ENCODE assay signal across 8 cellular contexts in the genomic region with DNA sequence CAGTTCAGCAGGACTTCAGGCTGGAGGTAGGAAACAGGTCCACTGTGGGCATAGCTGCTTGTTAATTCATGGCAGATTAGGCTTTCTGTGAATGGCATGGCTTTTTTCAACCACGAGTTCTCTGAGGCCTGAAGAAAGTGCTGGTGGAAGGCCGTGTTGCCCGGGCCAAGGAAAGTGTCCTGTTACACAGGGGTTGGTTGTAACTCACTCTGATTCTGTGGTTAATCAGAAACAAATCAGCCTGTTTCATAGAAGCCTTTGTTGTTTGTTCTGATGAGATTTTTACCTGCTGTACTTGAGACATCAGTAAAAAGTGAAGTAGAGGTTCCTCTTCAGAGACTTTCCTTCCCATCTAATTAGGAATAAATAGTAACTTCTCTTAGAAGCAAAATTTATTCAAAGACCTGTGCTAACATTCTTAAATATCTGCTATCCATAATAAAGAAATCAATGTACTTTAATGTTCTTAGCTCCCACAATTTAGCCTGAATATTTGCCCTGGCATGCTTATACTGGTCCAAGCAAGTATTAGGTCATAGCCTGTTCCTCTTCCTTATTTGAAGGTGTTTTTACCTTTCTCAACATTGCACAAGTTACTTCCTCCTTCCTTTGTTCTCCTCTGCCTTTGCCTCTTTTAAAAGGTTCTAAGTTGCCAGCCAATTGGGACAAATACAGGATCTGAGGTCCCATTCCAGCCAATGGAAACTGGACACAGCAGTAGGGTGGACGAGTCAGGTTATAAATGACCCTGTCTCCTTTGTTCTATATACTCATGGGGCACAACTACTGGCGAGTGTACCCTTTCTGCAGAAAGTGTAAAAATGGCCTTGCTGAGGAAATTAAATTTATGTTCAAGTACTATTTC. TPM values are rescaled to one million over a fixed set of nuclear protein-coding genes. Genes with fewer than 3 reads are reported as not detected.
DNase-seq lines count a peak whose midpoint lies in the region; ATAC-seq and TF ChIP-seq lines count a peak whose summit lies in the region.
"Not testable (repeated sequence)": the region's sequence is repeated elsewhere in the genome, so short reads cannot be mapped to it uniquely, and the experiment has no call there.

No MANE protein-coding gene starts in this region.

- H3K27ac Mint-ChIP-seq in CD4-positive, alpha-beta T cell: peak overlapping the region; percentile 61
- H3K27ac Mint-ChIP-seq in T-cell: peak overlapping the region; percentile 34 to 63
- H3K27ac Mint-ChIP-seq in activated naive CD8-positive, alpha-beta T cell treated with anti-CD3 and anti-CD28 coated beads, Interleukin-2, amount 10 ng/mL, durations not matched to agents 7 days and 5 days: peak overlapping the region; percentile 60

- peaks cover 73% of the 10 kb centered on the region for H3K36me3 Mint-ChIP-seq in CD4-positive, alpha-beta T cell (ENCODE audit: low read depth)
- peaks cover 50% of the 10 kb centered on the region for H3K36me3 Mint-ChIP-seq in T-cell
- H3K36me3 Mint-ChIP-seq in activated naive CD8-positive, alpha-beta T cell treated with anti-CD3 and anti-CD28 coated beads, Interleukin-2, amount 10 ng/mL, durations not matched to agents 7 days and 5 days: peaks cover 72% of the 10 kb centered on the region

- not testable (repeated sequence) for H3K27me3 ChIP-seq in CD4-positive, alpha-beta T cell (ENCODE audit: control insufficient read depth, insufficient read depth, low read length); dorsolateral prefrontal cortex; left ventricle myocardium inferior (ENCODE audit: low read depth); mucosa of rectum (ENCODE audit: control insufficient read depth in 2 of 2, insufficient read depth in 2 of 2, low read length in 2 of 2); rectal smooth muscle tissue (ENCODE audit: control insufficient read depth, insufficient read depth, low read length); thymus (ENCODE audit: control insufficient read depth, insufficient read depth)

- H3K9me3 Mint-ChIP-seq in CD4-positive, alpha-beta T cell; T-cell; activated naive CD8-positive, alpha-beta T cell treated with anti-CD3 and anti-CD28 coated beads, Interleukin-2, amount 10 ng/mL, durations not matched to agents 7 days and 5 days: not testable (repeated sequence)

- not testable (repeated sequence) for H3K9me3 ChIP-seq in CD4-positive, alpha-beta T cell (ENCODE audit: control insufficient read depth, low read length); left ventricle myocardium inferior (replicated peaks); mucosa of rectum (ENCODE audit: control insufficient read depth in 2 of 2, low read length in 2 of 2); thymus (ENCODE audit: control insufficient read depth)

- H3K36me3 ChIP-seq in left ventricle myocardium inferior; rectal smooth muscle tissue (ENCODE audit: control insufficient read depth, insufficient read depth, low read length): not testable (repeated sequence)
- H3K36me3 ChIP-seq in mucosa of rectum (ENCODE audit: control insufficient read depth in 2 of 2, insufficient read depth in 2 of 2, low read length in 2 of 2): peaks cover 11 to 15% of the 10 kb centered on the region in 2 donors
- H3K36me3 ChIP-seq in thymus (ENCODE audit: control insufficient read depth, insufficient read depth): peaks cover 22% of the 10 kb centered on the region

- not testable (repeated sequence) for H3K27me3 Mint-ChIP-seq in CD4-positive, alpha-beta T cell; T-cell; activated naive CD8-positive, alpha-beta T cell treated with anti-CD3 and anti-CD28 coated beads, Interleukin-2, amount 10 ng/mL, durations not matched to agents 7 days and 5 days

- peaks cover 86% of the 10 kb centered on the region for H3K4me1 ChIP-seq in left ventricle myocardium inferior
- H3K4me1 ChIP-seq in mucosa of rectum (ENCODE audit: control insufficient read depth in 2 of 2, insufficient read depth in 2 of 2, low read length in 2 of 2): peaks cover 10 to 21% of the 10 kb centered on the region in 2 donors
- peaks cover 11% of the 10 kb centered on the region for H3K4me1 ChIP-seq in rectal smooth muscle tissue (ENCODE audit: control insufficient read depth, insufficient read depth, low read length)
- H3K4me1 ChIP-seq in thymus (ENCODE audit: control insufficient read depth, insufficient read depth, low read length): not testable (repeated sequence)

- POLR2A ChIA-PET in CD4-positive, alpha-beta T cell (lab: Charles Lee): interaction anchor here (1.1 kb wide), 1 partner anchor 10 kb away, joined by 5 read pairs; no protein-coding TSS in a partner anchor
- POLR2A ChIA-PET in T-cell (lab: Charles Lee); activated naive CD8-positive, alpha-beta T cell treated with anti-CD3 and anti-CD28 coated beads, Interleukin-2, amount 10 ng/mL, durations not matched to agents 7 days and 5 days (lab: Charles Lee): not testable (repeated sequence)

- H3K27ac ChIP-seq in CD4-positive, alpha-beta T cell (ENCODE audit: low read depth, low read length): not testable (repeated sequence)
- peak overlapping the region in 58 of 59 donors; percentile 19 to 91 (median 76) for H3K27ac ChIP-seq in dorsolateral prefrontal cortex
- H3K27ac ChIP-seq in left ventricle myocardium inferior (replicated peaks): peak overlapping the region; percentile 99
- H3K27ac ChIP-seq in mucosa of rectum (ENCODE audit: low read depth in 2 of 2, low read length in 2 of 2): peak overlapping the region; percentile 3 to 41
- peak overlapping the region; percentile 25 for H3K27ac ChIP-seq in rectal smooth muscle tissue (ENCODE audit: low read depth, low read length)
- peak overlapping the region; percentile 69 for H3K27ac ChIP-seq in thymus (ENCODE audit: low read depth)

- WGBS in thymus: 95% methylated on average over 5 of the region's 5 CpGs

- H3K4me3 Mint-ChIP-seq in CD4-positive, alpha-beta T cell; T-cell; activated naive CD8-positive, alpha-beta T cell treated with anti-CD3 and anti-CD28 coated beads, Interleukin-2, amount 10 ng/mL, durations not matched to agents 7 days and 5 days: not testable (repeated sequence)

- CTCF ChIA-PET in CD4-positive, alpha-beta T cell (lab: Charles Lee): not testable (repeated sequence)
- CTCF ChIA-PET in T-cell (lab: Charles Lee): interaction anchor here in 1 of 2 donors (0.7 kb wide), 1 partner anchor 120 kb away, joined by 7 read pairs; no protein-coding TSS in a partner anchor

- peak overlapping the region in 1 of 2 donors; percentile 17 for H3K9ac ChIP-seq in mucosa of rectum (ENCODE audit: low read depth in 1 of 2, low read length in 2 of 2)
- not testable (repeated sequence) for H3K9ac ChIP-seq in rectal smooth muscle tissue (ENCODE audit: low read length)

- not testable (repeated sequence) for ATAC-seq in CD4-positive, alpha-beta T cell (ENCODE audit: poor library complexity); T-cell (replicated peaks in 1 of 4); activated naive CD8-positive, alpha-beta T cell treated with anti-CD3 and anti-CD28 coated beads, Interleukin-2, amount 10 ng/mL, durations not matched to agents 7 days and 5 days (ENCODE audit: low read depth)

- TF ChIP-seq CTCF in CD4-positive, alpha-beta T cell (IDR thresholded peaks at IDR 0.05); dorsolateral prefrontal cortex (IDR thresholded peaks at IDR 0.05 in 54 of 56, conservative IDR thresholded peaks at IDR 0.05 in 2 of 56; ENCODE audit: low read depth in 1 of 56, partially characterized antibody in 56 of 56); left ventricle myocardium inferior (IDR thresholded peaks at IDR 0.05; ENCODE audit: borderline replicate concordance): not testable (repeated sequence)

- H3K4me3 ChIP-seq in dorsolateral prefrontal cortex; mucosa of rectum (ENCODE audit: low read length in 2 of 2); rectal smooth muscle tissue (ENCODE audit: low read length); thymus (ENCODE audit: low read length): not testable (repeated sequence)
- peak overlapping the region; percentile 4 for H3K4me3 ChIP-seq in left ventricle myocardium inferior

- intact Hi-C loops in CD4-positive, alpha-beta T cell (cut with DNase I, micrococcal nuclease); dorsolateral prefrontal cortex (cut with DNase I); left ventricle myocardium inferior (cut with micrococcal nuclease): not testable (repeated sequence)

- DNase-seq in CD4-positive, alpha-beta T cell; T-cell; activated naive CD8-positive, alpha-beta T cell treated with anti-CD3 and anti-CD28 coated beads, Interleukin-2, amount 10 ng/mL, durations not matched to agents 7 days and 5 days; dorsolateral prefrontal cortex; left ventricle myocardium inferior: not testable (repeated sequence)

- H3K4me1 Mint-ChIP-seq in CD4-positive, alpha-beta T cell (ENCODE audit: low read depth): peaks cover 45% of the 10 kb centered on the region
- H3K4me1 Mint-ChIP-seq in T-cell: peaks cover 30 to 55% (median 44%) of the 10 kb centered on the region in 3 donors
- peaks cover 31% of the 10 kb centered on the region for H3K4me1 Mint-ChIP-seq in activated naive CD8-positive, alpha-beta T cell treated with anti-CD3 and anti-CD28 coated beads, Interleukin-2, amount 10 ng/mL, durations not matched to agents 7 days and 5 days

RNA-seq across cellular contexts. Expression of a gene that starts 10.8 kb away (rescaled TPM):
- 10 to 100 TPM; 33.0 to 34.9 TPM for total RNA-seq in CD4-positive, alpha-beta T cell
- total RNA-seq in T-cell: 100 to 1,000 TPM in 2 of 5 donors, 10 to 100 TPM in 3; 69.8 to 144 (median 99.8) TPM
- total RNA-seq in activated naive CD8-positive, alpha-beta T cell treated with anti-CD3 and anti-CD28 coated beads, Interleukin-2, amount 10 ng/mL, durations not matched to agents 7 days and 5 days: 100 to 1,000 TPM; 135 to 136 TPM
- 100 to 1,000 TPM in 58 of 120 experiments, 10 to 100 TPM in 62; 70.3 to 143 (median 98.7) TPM for total RNA-seq in dorsolateral prefrontal cortex
- 220 TPM for total RNA-seq in left ventricle myocardium inferior
- 37.6 TPM for polyA plus RNA-seq in thymus
